ENCODE assay signal across 12 cellular contexts in the genomic region with DNA sequence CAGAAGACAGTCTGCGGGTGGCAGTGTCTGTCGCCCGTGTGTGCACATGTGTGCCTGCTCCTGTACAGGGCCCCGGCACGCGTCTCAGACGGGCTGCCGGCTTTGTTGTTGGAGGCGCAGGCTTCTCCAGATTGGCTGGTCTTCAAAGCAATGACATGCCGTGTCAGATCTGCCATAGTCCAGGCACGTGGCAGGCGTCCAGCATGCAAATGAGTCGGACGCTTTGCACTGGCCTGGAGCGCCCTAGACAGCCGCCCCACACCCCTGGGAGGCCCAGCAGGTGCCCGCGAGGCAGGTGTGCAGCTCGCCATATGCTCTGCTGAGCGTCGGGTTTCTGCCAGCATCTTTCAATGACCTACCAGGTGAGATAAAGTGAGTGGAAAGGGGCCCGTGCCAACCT.
A peak's percentile ranks its signal among the peaks of the same experiment; 100 is the strongest.
DNase-seq lines count a peak whose midpoint lies in the region; ATAC-seq and FAIRE-seq lines count a peak whose summit lies in the region.
"Had no signal": no experiment of that assay in that cellular context is flagged by ENCODE, and none has a peak within 500 bp of the region (broad histone marks: within the 10 kb centered on the region; RNA-seq: fewer than 3 reads in every experiment).

No MANE protein-coding gene starts in this region.

- no peak overlapping the region for H3K4me3 ChIP-seq in small intestine (ENCODE audit: low read depth in 1 of 2, low read length in 2 of 2)

- H3K27ac ChIP-seq in small intestine (ENCODE audit: low read depth in 1 of 2, low read length in 1 of 2): no peak overlapping the region

- WGBS in small intestine, 3 donors: 13 to 63% (median 28%) methylated on average over 22 of the region's 22 CpGs

- H3K9me3 ChIP-seq in small intestine (ENCODE audit: control insufficient read depth, low read depth): no peaks in the 10 kb centered on the region

- peak; percentile 80 to 99 (median 94) for DNase-seq in NCI-H1417 (lab: John Stamatoyannopoulos, UW)
- peak; percentile 96 for DNase-seq in NCI-H774 (lab: John Stamatoyannopoulos, UW)
- DNase-seq in head of caudate nucleus: peak in 23 of 42 donors; percentile 21 to 78 (median 48)
- DNase-seq in small intestine: peak; percentile 81
- DNase-seq: activated CD4-positive, alpha-beta T cell treated with anti-CD3 and anti-CD28 coated beads for 48 hours; activated naive CD8-positive, alpha-beta T cell treated with anti-CD3 and anti-CD28 coated beads, Interleukin-2, amount 10 ng/mL, durations not matched to agents 7 days and 5 days; naive thymus-derived CD8-positive, alpha-beta T cell; stimulated activated naive CD8-positive, alpha-beta T cell treated with anti-CD3 and anti-CD28 coated beads, Interleukin-15, Interleukin-2, amounts not matched to agents 100 U/mL and 50 U/mL, for 24 hours had no signal

- FAIRE-seq in small intestine (lab: Jason Lieb, UNC): no peak
- FAIRE-seq: RCC 7860 had no signal

- H3K4me1 ChIP-seq in small intestine (ENCODE audit: control insufficient read depth in 2 of 2, insufficient read depth in 1 of 2, low read depth in 1 of 2, low read length in 1 of 2): no peaks in the 10 kb centered on the region

- ATAC-seq in GM21723 (IDR thresholded peaks at IDR 0.05; ENCODE audit: unreplicated experiment) (no peak), GM19324 (IDR thresholded peaks at IDR 0.05; ENCODE audit: low FRiP score, unreplicated experiment) (no peak), HG03460 (IDR thresholded peaks at IDR 0.05; ENCODE audit: unreplicated experiment) (no peak)
- ATAC-seq: naive thymus-derived CD8-positive, alpha-beta T cell; stimulated activated naive CD8-positive, alpha-beta T cell treated with anti-CD3 and anti-CD28 coated beads, Interleukin-15, Interleukin-2, amounts not matched to agents 100 U/mL and 50 U/mL, for 24 hours had no signal

- H3K27me3 ChIP-seq in small intestine (ENCODE audit: control insufficient read depth in 2 of 2, insufficient read depth in 2 of 2, low read length in 2 of 2): no peaks in the 10 kb centered on the region

- intact Hi-C loops in head of caudate nucleus (cut with DNase I): no loop called here

- H3K36me3 ChIP-seq in small intestine (ENCODE audit: control insufficient read depth in 2 of 2, insufficient read depth in 2 of 2, low read length in 2 of 2): no peaks in the 10 kb centered on the region
